ENCODE assay signal across 30 cellular contexts in genomic region chr1:61635529-61635928, GRCh38.
"Had no signal": no experiment of that assay in that cellular context is flagged by ENCODE, and none has a peak within 500 bp of the region (broad histone marks: within the 10 kb centered on the region; RNA-seq: fewer than 3 reads in every experiment).

No MANE protein-coding gene starts in this region.

- FAIRE-seq: endometrium, frontal cortex had no signal

- H3K9me3 ChIP-seq: adrenal gland, ascending aorta, breast epithelium, colonic mucosa, esophagus squamous epithelium had no signal

- H3K27me3 ChIP-seq: adrenal gland, ascending aorta, breast epithelium, cardiac muscle cell, colonic mucosa, esophagus squamous epithelium had no signal

- H3K4me1 ChIP-seq: colonic mucosa had no signal

- H3K4me3 ChIP-seq: adrenal gland, ascending aorta, breast epithelium, cardiac muscle cell, colonic mucosa, esophagus squamous epithelium had no signal

- H3K27ac ChIP-seq: adrenal gland, breast epithelium, cardiac muscle cell, colonic mucosa, epithelial cell of prostate had no signal

- H3K36me3 ChIP-seq: adrenal gland, ascending aorta, breast epithelium, cardiac muscle cell, colonic mucosa, esophagus squamous epithelium had no signal

- ATAC-seq: activated naive CD8-positive, alpha-beta T cell treated with anti-CD3 and anti-CD28 coated beads, Interleukin-2, amount 50 U/mL, for 24 hours; activated T-cell treated with anti-CD3 and anti-CD28 coated beads, Interleukin-2, amount 50 U/mL, for 72 hours; WTC11 had no signal

- DNase-seq: activated CD4-positive, alpha-beta memory T cell treated with anti-CD3 and anti-CD28 coated beads, Interleukin-2, amount 10 ng/mL, durations not matched to agents 7 days and 5 days; activated CD4-positive, alpha-beta T cell treated with anti-CD3 and anti-CD28 coated beads for 1 hour; activated CD4-positive, alpha-beta T cell treated with anti-CD3 and anti-CD28 coated beads for 4 hours; activated CD4-positive, alpha-beta T cell treated with anti-CD3 and anti-CD28 coated beads, Interleukin-2, amount 10 ng/mL, durations not matched to agents 7 days and 5 days; activated CD4-positive, alpha-beta T cell treated with anti-CD3 and anti-CD28 coated beads, Interleukin-2, amount 50 U/mL, for 4 hours; activated CD8-positive, alpha-beta memory T cell treated with anti-CD3 and anti-CD28 coated beads, Interleukin-2, amount 50 U/mL, for 48 hours; activated effector memory CD4-positive, alpha-beta T cell treated with Interleukin-2 at 50 U/mL for 16 hours; activated naive CD4-positive, alpha-beta T cell treated with anti-CD3 and anti-CD28 coated beads for 36 hours; activated naive CD8-positive, alpha-beta T cell treated with anti-CD3 and anti-CD28 coated beads for 36 hours; activated naive CD8-positive, alpha-beta T cell treated with anti-CD3 and anti-CD28 coated beads, Interleukin-2, amount 50 U/mL, for 24 hours; activated T-cell treated with anti-CD3 and anti-CD28 coated beads for 4 hours; activated T-cell treated with anti-CD3 and anti-CD28 coated beads, Interleukin-2, amount 50 U/mL, for 24 hours; activated T-cell treated with anti-CD3 and anti-CD28 coated beads, Interleukin-2, amount 50 U/mL, for 72 hours; adrenal gland; amygdala; central memory CD4-positive, alpha-beta T cell; cerebellar nuclear complex; colonic mucosa; effector CD8-positive, alpha-beta T cell; esophagus squamous epithelium; foreskin fibroblast; head of caudate nucleus; T-helper 2 cell had no signal
